ENCODE assay signal across 15 cellular contexts in genomic region chr6:35072698-35073055, GRCh38.
DNase-seq lines count a peak whose midpoint lies in the region; ATAC-seq and TF ChIP-seq lines count a peak whose summit lies in the region.
"Had no signal": no experiment of that assay in that cellular context is flagged by ENCODE, and none has a peak within 500 bp of the region (broad histone marks: within the 10 kb centered on the region; RNA-seq: fewer than 3 reads in every experiment).

No MANE protein-coding gene starts in this region.

- dilution Hi-C loops in mammary epithelial cell (cut with HindIII; ENCODE audit: low sequenced_read_pairs) = no loop called here

- peaks cover 32 to 47% of the 10 kb centered on the region in 2 experiments for H3K4me1 Mint-ChIP-seq in H9
- peaks cover 37% of the 10 kb centered on the region for H3K4me1 Mint-ChIP-seq in WTC11
- H3K4me1 Mint-ChIP-seq: CD14-positive monocyte had no signal

- no peak overlapping the region for H3K14ac ChIP-seq in H9 (ENCODE audit: insufficient read depth, low read length)

- no peaks in the 10 kb centered on the region for H3K79me1 ChIP-seq in H9 (ENCODE audit: insufficient read depth, low read depth, low read length, poor library complexity, severe bottlenecking)

- BruUV-seq in mammary epithelial cell (replicated peaks; lab: Mats Ljungman, UMichigan) = no TSS peak

- no peak overlapping the region for H2BK12ac ChIP-seq in H9 (ENCODE audit: insufficient read length, low read depth, low read length)

- no peak overlapping the region for H3T11ph ChIP-seq in H9 (ENCODE audit: low read length)

- H2AFZ ChIP-seq in H9 (ENCODE audit: low read length) = no peak overlapping the region
- H2AFZ ChIP-seq in mammary epithelial cell (ENCODE audit: low read depth, low read length) = no peak overlapping the region

- no peak for ATAC-seq in WTC11
- no peak for ATAC-seq in lower lobe of right lung
- ATAC-seq in esophagus mucosa = no peak
- ATAC-seq: A549; CD8-positive, alpha-beta T cell; HCT116 had no signal

- intact Hi-C loops in lower lobe of right lung (cut with DNase I) = no loop called here
- intact Hi-C loops in mammary epithelial cell (cut with micrococcal nuclease) = no loop called here

- H3K56ac ChIP-seq in H9 (ENCODE audit: insufficient read length, low read depth, low read length) = no peak overlapping the region

- no peak overlapping the region for H3K4me2 ChIP-seq in H9 (ENCODE audit: insufficient read depth, insufficient read length, low read length)
- no peak overlapping the region for H3K4me2 ChIP-seq in mammary epithelial cell (ENCODE audit: insufficient read depth, low read depth, low read length)
- H3K4me2 ChIP-seq: A549 had no signal

- H3K36me3 Mint-ChIP-seq in H9 (ENCODE audit: insufficient read depth in 1 of 3, low read depth in 3 of 3) = peaks cover 5 to 15% (median 6%) of the 10 kb centered on the region in 3 experiments
- peaks cover 4% of the 10 kb centered on the region; the same call in 1 of the 2 replicates for H3K36me3 Mint-ChIP-seq in WTC11

- in situ Hi-C loops in mammary epithelial cell (cut with MboI; ENCODE audit: low sequenced_read_pairs in 2 of 2) = no loop called here

- H3K4me3 ChIP-seq in lower lobe of right lung = no peak overlapping the region
- no peak overlapping the region for H3K4me3 ChIP-seq in rectal smooth muscle tissue (ENCODE audit: low read length)
- no peak overlapping the region for H3K4me3 ChIP-seq in mammary epithelial cell (replicated peaks in 1 of 3; ENCODE audit: insufficient read depth in 1 of 3, low read depth in 2 of 3, low read length in 3 of 3)
- H3K4me3 ChIP-seq: A549 had no signal

- no peak overlapping the region for H2BK15ac ChIP-seq in H9 (ENCODE audit: low read depth, low read length)

- peaks cover 76% of the 10 kb centered on the region for H3K36me3 ChIP-seq in lower lobe of right lung
- H3K36me3 ChIP-seq in rectal smooth muscle tissue (ENCODE audit: control insufficient read depth, insufficient read depth, low read length) = peaks cover 5% of the 10 kb centered on the region
- H3K36me3 ChIP-seq in mammary epithelial cell (ENCODE audit: insufficient read depth, low read length) = no peaks in the 10 kb centered on the region

- no peak overlapping the region for H3K23ac ChIP-seq in H9 (ENCODE audit: insufficient read length, low read depth, low read length)

- no peaks in the 10 kb centered on the region for H3K9me3 ChIP-seq in H9 (ENCODE audit: control insufficient read depth, low read depth, low read length)
- H3K9me3 ChIP-seq in lower lobe of right lung = no peaks in the 10 kb centered on the region
- no peaks in the 10 kb centered on the region for H3K9me3 ChIP-seq in mammary epithelial cell (replicated peaks; ENCODE audit: insufficient read depth, low read length)
- H3K9me3 ChIP-seq: A549, Caco-2 had no signal

- H3K4me3 Mint-ChIP-seq in H9 (no peak overlapping the region), WTC11 (no peak overlapping the region)
- H3K4me3 Mint-ChIP-seq: CD14-positive monocyte; CD8-positive, alpha-beta T cell had no signal

- TF ChIP-seq CTCF in H9 (conservative IDR thresholded peaks at IDR 0.05) (no peak), WTC11 (IDR thresholded peaks at IDR 0.05) (no peak), lower lobe of right lung (IDR thresholded peaks at IDR 0.05) (no peak), mammary epithelial cell (conservative IDR thresholded peaks at IDR 0.05 in 1 of 2, IDR thresholded peaks at IDR 0.05 in 1 of 2; ENCODE audit: extremely low read depth in 1 of 2, insufficient read depth in 1 of 2, low read depth in 1 of 2, low read length in 2 of 2) (no peak)

- no CpG with 5 or more reads among the region's 9 CpGs for WGBS in H9 (ENCODE audit: extremely low coverage, insufficient read length, low lambda C conversion rate)
- WGBS in mammary epithelial cell (ENCODE audit: low coverage, missing lambda C conversion rate) = 72% methylated on average over 8 of the region's 9 CpGs

- H2BK5ac ChIP-seq in H9 (ENCODE audit: insufficient read length, low read length) = no peak overlapping the region

- no peak overlapping the region for H2BK120ac ChIP-seq in H9 (ENCODE audit: low read depth, low read length, poor library complexity, severe bottlenecking)

- no peaks in the 10 kb centered on the region; the same call in 1 of the 2 replicates for H3K4me1 ChIP-seq in H9 (ENCODE audit: insufficient read depth, low read length)
- no peaks in the 10 kb centered on the region for H3K4me1 ChIP-seq in lower lobe of right lung
- H3K4me1 ChIP-seq in rectal smooth muscle tissue (ENCODE audit: control insufficient read depth, insufficient read depth, low read length) = no peaks in the 10 kb centered on the region
- peaks cover 14% of the 10 kb centered on the region for H3K4me1 ChIP-seq in mammary epithelial cell (ENCODE audit: insufficient read depth, low read length)
- H3K4me1 ChIP-seq: A549, Caco-2 had no signal

- DNase-seq in H9 (no peak), WTC11 (ENCODE audit: low spot score) (no peak), lower lobe of right lung (peak; percentile 15), AML-193 (lab: John Stamatoyannopoulos, UW) (no peak), mammary epithelial cell (no peak)
- DNase-seq in NK-92 treated with Interleukin-12 subunit alpha and Interleukin-12 subunit beta, amount 100 ng/mL, for 24 hours (lab: John Stamatoyannopoulos, UW) = no peak
- DNase-seq: Caco-2; CD8-positive, alpha-beta T cell; DND-41; GDM1 had no signal

- no peaks in the 10 kb centered on the region for H3K27me3 ChIP-seq in H9 (ENCODE audit: insufficient read depth, low read length)
- no peaks in the 10 kb centered on the region for H3K27me3 ChIP-seq in lower lobe of right lung (ENCODE audit: low read depth)
- no peaks in the 10 kb centered on the region for H3K27me3 ChIP-seq in rectal smooth muscle tissue (ENCODE audit: control insufficient read depth, insufficient read depth, low read length)
- H3K27me3 ChIP-seq in mammary epithelial cell (ENCODE audit: insufficient read depth, low read length) = no peaks in the 10 kb centered on the region

- H3K27ac ChIP-seq in H9 (ENCODE audit: insufficient read length, low read depth, low read length) = no peak overlapping the region
- H3K27ac ChIP-seq in lower lobe of right lung = no peak overlapping the region
- peak overlapping the region; percentile 1 for H3K27ac ChIP-seq in rectal smooth muscle tissue (ENCODE audit: low read depth, low read length)
- no peak overlapping the region for H3K27ac ChIP-seq in mammary epithelial cell (ENCODE audit: insufficient read depth, low read depth, low read length)
- H3K27ac ChIP-seq: A549 had no signal

- no peak overlapping the region for H3K4ac ChIP-seq in H9 (ENCODE audit: low read depth, low read length)

- H3K9ac ChIP-seq in H9 (ENCODE audit: extremely low read depth, insufficient read length, low read length) (no peak overlapping the region), rectal smooth muscle tissue (ENCODE audit: low read length) (no peak overlapping the region), mammary epithelial cell (ENCODE audit: insufficient read depth, low read length) (no peak overlapping the region)

- H4K8ac ChIP-seq in H9 (replicated peaks; ENCODE audit: insufficient read length, low read depth, low read length) = no peak overlapping the region

- POLR2A ChIA-PET in WTC11 (lab: Charles Lee) = no interaction called here

- H3K27me3 Mint-ChIP-seq in H9 (ENCODE audit: low read depth) (no peaks in the 10 kb centered on the region), WTC11 (ENCODE audit: low read depth) (no peaks in the 10 kb centered on the region)

- no peak overlapping the region for H4K91ac ChIP-seq in H9 (ENCODE audit: insufficient read length, low read depth, low read length)

- H2BK20ac ChIP-seq in H9 (ENCODE audit: low read depth, low read length, poor library complexity, severe bottlenecking) = no peak overlapping the region

- H3K27ac Mint-ChIP-seq in H9 (peak overlapping the region in 2 of 3 experiments; percentile 68 to 76; a peak in 3 of 7 replicates), WTC11 (peak overlapping the region; percentile 74)
- H3K27ac Mint-ChIP-seq: CD8-positive, alpha-beta T cell had no signal

- no peak overlapping the region for H2AK5ac ChIP-seq in H9 (ENCODE audit: insufficient read length, low read length)

- no peak overlapping the region for H4K5ac ChIP-seq in H9 (ENCODE audit: insufficient read length, low read depth, low read length)

- H3K18ac ChIP-seq in H9 (ENCODE audit: insufficient read length, low read depth, low read length) = no peak overlapping the region

- H3K79me2 ChIP-seq in H9 (ENCODE audit: insufficient read depth, low read length) (no peaks in the 10 kb centered on the region), mammary epithelial cell (ENCODE audit: insufficient read depth, low read length) (no peaks in the 10 kb centered on the region)

- CTCF ChIA-PET in WTC11 (lab: Charles Lee) = interaction anchor here (0.5 kb wide), 1 partner anchor 488 kb away, joined by 3 read pairs; no protein-coding TSS in a partner anchor
- CTCF ChIA-PET in mammary epithelial cell (lab: Charles Lee; ENCODE audit: low non-redundant PET) = no interaction called here

- H3K9me3 Mint-ChIP-seq in H9 = no peaks in the 10 kb centered on the region
- H3K9me3 Mint-ChIP-seq in WTC11 = no peaks in the 10 kb centered on the region
- H3K9me3 Mint-ChIP-seq: CD14-positive monocyte; CD8-positive, alpha-beta T cell had no signal

- H4K20me1 ChIP-seq in H9 (ENCODE audit: control insufficient read depth, insufficient read depth, insufficient read length) (no peaks in the 10 kb centered on the region), mammary epithelial cell (ENCODE audit: insufficient read depth, low read length) (no peaks in the 10 kb centered on the region)

- no peaks in the 10 kb centered on the region for H3K23me2 ChIP-seq in H9 (ENCODE audit: insufficient read length, low read depth, low read length, poor library complexity, severe bottlenecking)

TF ChIP-seq in WTC11, 78 proteins besides CTCF, POLR2A, EP300 and RAD21 (continues in another document):
- no peak for TF ChIP-seq SMAD3 (CRISPR knock-in tag; IDR thresholded peaks at IDR 0.05; ENCODE audit: borderline replicate concordance)
